8 cellular contexts compared by ENCODE assay signal in genomic region chr3:72738752-72739520, GRCh38.
DNase-seq lines count a peak whose midpoint lies in the region; ATAC-seq and TF ChIP-seq lines count a peak whose summit lies in the region.

No MANE protein-coding gene starts in this region.

- intact Hi-C loops in gastrocnemius medialis (cut with DNase I; ENCODE audit: low total_unique reads): no loop called here

- in situ Hi-C loops in gastrocnemius medialis (cut with MboI; ENCODE audit: low sequenced_read_pairs in 4 of 4): no loop called here

- no peaks in the 10 kb centered on the region for H3K36me3 ChIP-seq in gastrocnemius medialis

- peaks cover 0 to 8% (median 7%) of the 10 kb centered on the region in 3 donors for H3K9me3 Mint-ChIP-seq in T-cell

- H3K4me1 ChIP-seq in gastrocnemius medialis: no peaks in the 10 kb centered on the region

- no peak for TF ChIP-seq POLR2A in gastrocnemius medialis (IDR thresholded peaks at IDR 0.05)

- DNase-seq in GM12865 (ENCODE audit: low read depth) (peak; percentile 45), T-cell (peak; percentile 52 to 81 (median 70)), anterior cingulate cortex (lab: John Stamatoyannopoulos, UW) (peak in 44 of 58 donors; percentile 6 to 81 (median 34)), hepatic stellate cell (ENCODE audit: low spot score) (peak; percentile 44), gastrocnemius medialis (no peak), T1000 (lab: John Stamatoyannopoulos, UW) (no peak)

- peaks cover 0 to 2% of the 10 kb centered on the region in 2 donors for H3K27me3 Mint-ChIP-seq in T-cell

- TF ChIP-seq CTCF in GM12865 (IDR thresholded peaks at IDR 0.05; ENCODE audit: insufficient read depth, low read depth, low read length, missing control alignments) (no peak), gastrocnemius medialis (IDR thresholded peaks at IDR 0.05 in 4 of 5, conservative IDR thresholded peaks at IDR 0.05 in 1 of 5) (no peak)

- CTCF ChIA-PET in T-cell (lab: Charles Lee): interaction anchor here (0.6 to 1.8 kb wide), 16 partner anchors 29 to 1028 kb away, joined by 3 to 11 read pairs (median 4); no protein-coding TSS in a partner anchor

- H3K36me3 Mint-ChIP-seq in T-cell: no peaks in the 10 kb centered on the region

- H3K27me3 ChIP-seq in gastrocnemius medialis: peaks cover 7 to 19% (median 18%) of the 10 kb centered on the region in 3 donors

- peak; percentile 81 for ATAC-seq in HG03521 (IDR thresholded peaks at IDR 0.05; ENCODE audit: unreplicated experiment)
- peak; percentile 92 to 95 (median 92) for ATAC-seq in T-cell (replicated peaks in 1 of 4)
- ATAC-seq in gastrocnemius medialis: peak in 1 of 2 donors; percentile 33
- ATAC-seq in GM21390 (IDR thresholded peaks at IDR 0.05; ENCODE audit: unreplicated experiment): no peak

- peak overlapping the region; percentile 84 to 88 (median 86) for H3K4me3 Mint-ChIP-seq in T-cell

- POLR2A ChIA-PET in T-cell (lab: Charles Lee): interaction anchor here (0.6 to 1.6 kb wide), 4 partner anchors 16 to 1917 kb away, joined by 3 to 9 read pairs (median 6); no protein-coding TSS in a partner anchor

- H3K27ac Mint-ChIP-seq in T-cell: peak overlapping the region; percentile 87 to 97

- H3K4me1 Mint-ChIP-seq in T-cell: peaks cover 27 to 31% (median 30%) of the 10 kb centered on the region in 3 donors

- no peaks in the 10 kb centered on the region for H3K9me3 ChIP-seq in gastrocnemius medialis

- no peak overlapping the region for H3K27ac ChIP-seq in gastrocnemius medialis

- H3K4me3 ChIP-seq in GM12865 (ENCODE audit: low read depth, low read length): peak overlapping the region; percentile 45
- H3K4me3 ChIP-seq in gastrocnemius medialis: peak overlapping the region; percentile 25 to 63 (median 43)

Comparison
In these comparisons a context has a peak if more than half of its experiments do, and no peak if none do; other contexts are left out.
1. DNase-seq: peak in GM12865 (single experiment), T-cell (34 of 34), anterior cingulate cortex (44 of 58) and hepatic stellate cell (single experiment); none in gastrocnemius medialis (0 of 2) and T1000 (single experiment).